In the genomic region with DNA sequence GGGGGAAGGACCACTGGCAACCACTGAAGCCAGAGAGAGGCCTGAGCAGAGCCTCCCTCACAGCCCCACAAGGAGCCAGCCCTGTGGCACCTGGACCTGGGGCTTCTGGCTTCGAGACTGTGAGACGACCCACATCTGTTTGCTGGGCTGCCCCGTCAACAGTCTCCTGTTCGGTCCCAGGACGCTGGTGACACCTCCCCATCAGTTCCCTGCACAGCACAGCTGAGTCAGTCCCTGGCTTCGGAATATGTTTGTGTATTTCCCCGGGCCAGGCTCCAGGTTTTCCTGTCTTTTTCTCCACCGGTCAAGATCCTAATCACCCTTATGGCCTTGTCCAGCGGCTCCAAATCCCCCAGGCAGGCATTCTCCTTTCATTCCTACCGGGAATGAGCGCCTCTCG, we compare ENCODE assay signal across 30 cellular contexts. TPM values are rescaled to one million over a fixed set of nuclear protein-coding genes. Genes with fewer than 3 reads are reported as not detected.
"Had no signal": no experiment of that assay in that cellular context is flagged by ENCODE, and none has a peak within 500 bp of the region (broad histone marks: within the 10 kb centered on the region; RNA-seq: fewer than 3 reads in every experiment).

No MANE protein-coding gene starts in this region.

- H3K4me1 ChIP-seq: foreskin keratinocyte, gastrocnemius medialis, heart left ventricle had no signal

- H3K27me3 ChIP-seq: breast epithelium, cardiac muscle cell, foreskin keratinocyte, gastrocnemius medialis had no signal

- H3K36me3 ChIP-seq: breast epithelium, cardiac muscle cell, esophagus muscularis mucosa, gastrocnemius medialis, heart left ventricle, WERI-Rb-1 had no signal

- H3K9me3 ChIP-seq: breast epithelium, esophagus muscularis mucosa, gastrocnemius medialis had no signal

- H3K27ac ChIP-seq: cardiac muscle cell, coronary artery, dorsolateral prefrontal cortex, esophagus muscularis mucosa, foreskin keratinocyte, gastrocnemius medialis, heart left ventricle, WERI-Rb-1 had no signal

- DNase-seq: activated B cell treated with CpG ODN at 0.5 μM for 24 hours; activated CD4-positive, alpha-beta T cell treated with anti-CD3 and anti-CD28 coated beads for 48 hours; activated CD4-positive, alpha-beta T cell treated with anti-CD3 and anti-CD28 coated beads, Interleukin-2, amount 50 U/mL, for 1 hour; activated CD4-positive, alpha-beta T cell treated with anti-CD3 and anti-CD28 coated beads, Interleukin-2, amount 50 U/mL, for 48 hours; activated CD8-positive, alpha-beta memory T cell treated with anti-CD3 and anti-CD28 coated beads for 24 hours; activated CD8-positive, alpha-beta T cell treated with anti-CD3 and anti-CD28 coated beads for 36 hours; activated effector memory CD4-positive, alpha-beta T cell treated with Interleukin-2 at 50 U/mL for 16 hours; activated gamma-delta T cell treated with Interleukin-2 at 50 U/mL for 16 hours; activated naive CD4-positive, alpha-beta T cell treated with anti-CD3 and anti-CD28 coated beads, Interleukin-2, amount 50 U/mL, for 16 hours; activated naive CD4-positive, alpha-beta T cell treated with Interleukin-2 at 50 U/mL for 16 hours; activated T-cell treated with anti-CD3 and anti-CD28 coated beads, Interleukin-2, amount 50 U/mL, for 4 hours; amniotic stem cell; anterior cingulate cortex; dorsolateral prefrontal cortex; effector memory CD8-positive, alpha-beta T cell; erythroblast; foreskin keratinocyte; glutamatergic neuron; T-helper 1 cell; T-helper 17 cell; T1000; WERI-Rb-1 had no signal

- H3K4me3 ChIP-seq: breast epithelium, cardiac muscle cell, coronary artery, dorsolateral prefrontal cortex, esophagus muscularis mucosa, gastrocnemius medialis, heart left ventricle had no signal

- ATAC-seq: activated CD4-positive, CD25-positive, alpha-beta regulatory T cell treated with anti-CD3 and anti-CD28 coated beads, Interleukin-2, amount 50 U/mL, for 24 hours; activated CD8-positive, alpha-beta T cell treated with anti-CD3 and anti-CD28 coated beads for 36 hours; activated T-cell treated with anti-CD3 and anti-CD28 coated beads, Interleukin-2, amount 50 U/mL, for 4 hours; activated T-helper 17 cell treated with anti-CD3 and anti-CD28 coated beads, Interleukin-2, amount 50 U/mL, for 72 hours; effector memory CD8-positive, alpha-beta T cell; foreskin keratinocyte; heart left ventricle; T-helper 17 cell had no signal

RNA-seq across cellular contexts. Expression of a gene that starts 46.4 kb away (rescaled TPM):
- total RNA-seq: activated B cell treated with CpG ODN at 0.5 μM for 24 hours; activated CD8-positive, alpha-beta T cell treated with anti-CD3 and anti-CD28 coated beads for 36 hours; activated T-helper 17 cell treated with anti-CD3 and anti-CD28 coated beads, Interleukin-2, amount 50 U/mL, for 72 hours; T-helper 17 cell had no signal
